In genomic region chr14:24189059-24189375, GRCh38 we compare ENCODE assay signal across 8 cellular contexts. TPM values are rescaled to one million over a fixed set of nuclear protein-coding genes. Genes with fewer than 3 reads are reported as not detected.
DNase-seq lines count a peak whose midpoint lies in the region; ATAC-seq, FAIRE-seq and TF ChIP-seq lines count a peak whose summit lies in the region.

No MANE protein-coding gene starts in this region.

- H3K79me2 ChIP-seq in astrocyte (ENCODE audit: insufficient read depth, low read length) = peaks cover 54% of the 10 kb centered on the region

- H3K4me1 Mint-ChIP-seq in astrocyte (ENCODE audit: low read depth, unreplicated experiment) = peaks cover 15% of the 10 kb centered on the region

- H4K20me1 ChIP-seq in astrocyte (ENCODE audit: insufficient read depth, low read length) = peaks cover 25% of the 10 kb centered on the region

- peak overlapping the region; percentile 96 for H3K4me2 ChIP-seq in astrocyte (ENCODE audit: low read length)

- TF ChIP-seq CTCF in heart right ventricle (IDR thresholded peaks at IDR 0.05) = no peak
- no peak for TF ChIP-seq CTCF in astrocyte (IDR thresholded peaks at IDR 0.05; ENCODE audit: insufficient read depth, low read depth, low read length)
- TF ChIP-seq CTCF in vagina (IDR thresholded peaks at IDR 0.05) = no peak

- 4 to 6% methylated on average over 3 of the region's 3 CpGs for WGBS in heart right ventricle, 2 donors
- WGBS in mesodermal cell (ENCODE audit: insufficient coverage in 2 of 2), 2 experiments = 0% methylated on average over 2 of the region's 3 CpGs; no CpG with 5 or more reads in 1 of the 2 experiments

- H3K36me3 Mint-ChIP-seq in astrocyte (ENCODE audit: low read depth, unreplicated experiment) = peaks cover 16% of the 10 kb centered on the region

- peak overlapping the region in 9 of 10 donors; percentile 11 to 83 (median 67) for H3K27ac ChIP-seq in heart right ventricle
- H3K27ac ChIP-seq in astrocyte (ENCODE audit: low read depth, low read length) = peak overlapping the region; percentile 25
- H3K27ac ChIP-seq in mesodermal cell (ENCODE audit: low read depth, low read length, severe bottlenecking) = no peak overlapping the region
- no peak overlapping the region for H3K27ac ChIP-seq in vagina

- ATAC-seq in heart right ventricle (no peak), HG02840 (IDR thresholded peaks at IDR 0.05; ENCODE audit: low FRiP score, unreplicated experiment) (no peak), HG03469 (IDR thresholded peaks at IDR 0.05; ENCODE audit: unreplicated experiment) (no peak), HG02884 (IDR thresholded peaks at IDR 0.05; ENCODE audit: unreplicated experiment) (no peak)

- H3K27ac Mint-ChIP-seq in astrocyte (ENCODE audit: unreplicated experiment) = peak overlapping the region; percentile 34

- no peaks in the 10 kb centered on the region for H3K27me3 Mint-ChIP-seq in astrocyte (ENCODE audit: low read depth, unreplicated experiment)

- peak overlapping the region; percentile 27 for H3K9ac ChIP-seq in astrocyte (ENCODE audit: low read length)

- H3K36me3 ChIP-seq in heart right ventricle = peaks cover 0 to 73% (median 24%) of the 10 kb centered on the region in 9 donors
- peaks cover 32% of the 10 kb centered on the region for H3K36me3 ChIP-seq in astrocyte (ENCODE audit: insufficient read depth, low read length)
- peaks cover 68% of the 10 kb centered on the region for H3K36me3 ChIP-seq in mesodermal cell (ENCODE audit: control insufficient read depth, insufficient read depth, low read length)
- H3K36me3 ChIP-seq in vagina = peaks cover 0 to 40% of the 10 kb centered on the region in 2 donors

- H3K4me3 ChIP-seq in heart right ventricle = peak overlapping the region in 8 of 10 donors; percentile 65 to 94 (median 68)
- no peak overlapping the region for H3K4me3 ChIP-seq in astrocyte (ENCODE audit: insufficient read depth, low read depth, low read length)
- peak overlapping the region; percentile 67 for H3K4me3 ChIP-seq in mesodermal cell (ENCODE audit: extremely low read depth, insufficient read depth, low read length, poor library complexity, severe bottlenecking)
- H3K4me3 ChIP-seq in vagina = peak overlapping the region; percentile 50 to 82

- H3K9me3 Mint-ChIP-seq in astrocyte (ENCODE audit: unreplicated experiment) = no peaks in the 10 kb centered on the region

- DNase-seq in heart right ventricle (no peak), cardiac septum (ENCODE audit: low spot score) (no peak), astrocyte (ENCODE audit: low read depth) (no peak), vagina (ENCODE audit: extremely low spot score in 2 of 2) (no peak)

- H3K4me3 Mint-ChIP-seq in astrocyte (ENCODE audit: unreplicated experiment) = peak overlapping the region; percentile 91

- no peaks in the 10 kb centered on the region for H3K27me3 ChIP-seq in heart right ventricle
- no peaks in the 10 kb centered on the region for H3K27me3 ChIP-seq in astrocyte (ENCODE audit: insufficient read depth, low read length)
- H3K27me3 ChIP-seq in vagina = no peaks in the 10 kb centered on the region

- no peak for TF ChIP-seq POLR2A in vagina (IDR thresholded peaks at IDR 0.05)

- H3K4me1 ChIP-seq in heart right ventricle (peaks cover 4 to 27% (median 20%) of the 10 kb centered on the region in 9 donors), astrocyte (ENCODE audit: insufficient read depth, low read length) (peaks cover 14% of the 10 kb centered on the region), mesodermal cell (ENCODE audit: control insufficient read depth, insufficient read depth, low read length, poor library complexity, severe bottlenecking) (peaks cover 9% of the 10 kb centered on the region), vagina (peaks cover 17% of the 10 kb centered on the region)

- intact Hi-C loops in heart right ventricle (cut with DNase I) (loop anchor here in 1 of 10 donors (2.0 kb wide), 1 partner anchor 44 kb away; the partner anchor contains the start of genes GMPR2 and NEDD8), cardiac septum (cut with DNase I) (no loop called here), vagina (cut with DNase I) (no loop called here)

- H3K9me3 ChIP-seq in heart right ventricle = no peaks in the 10 kb centered on the region
- no peaks in the 10 kb centered on the region for H3K9me3 ChIP-seq in astrocyte (ENCODE audit: insufficient read depth, low read depth, low read length)
- no peaks in the 10 kb centered on the region for H3K9me3 ChIP-seq in mesodermal cell (ENCODE audit: control insufficient read depth, low read length)
- H3K9me3 ChIP-seq in vagina = no peaks in the 10 kb centered on the region

- H2AFZ ChIP-seq in astrocyte (ENCODE audit: low read depth, low read length) = peak overlapping the region; percentile 35

- FAIRE-seq in astrocyte (lab: Jason Lieb, UNC) = no peak

RNA-seq across cellular contexts. Expression of gene IPO4, which starts 0.4 kb away (rescaled TPM):
- total RNA-seq in heart right ventricle (10 to 100 TPM; 10.1 to 22.5 (median 12.6) TPM), cardiac septum (15.7 TPM), astrocyte (46.1 and 53.3 TPM in 2 replicates), vagina (28.5 TPM)
- 10 to 100 TPM in 1 of 2 donors, 1 to 10 TPM in 1; 4.4 to 23.8 TPM for polyA plus RNA-seq in heart right ventricle
- polyA plus RNA-seq in mesodermal cell (2013, experiment 1 of 2) = 29.0 TPM
- polyA plus RNA-seq in mesodermal cell (2013, experiment 2 of 2) = 19.5 TPM

RNA-seq across cellular contexts. Expression of gene TM9SF1, which starts 6.2 kb away (rescaled TPM):
- 10 to 100 TPM; 14.2 to 31.3 (median 18.7) TPM for total RNA-seq in heart right ventricle
- polyA plus RNA-seq in heart right ventricle = 10 to 100 TPM; 10.8 to 36.4 TPM
- 19.1 TPM for total RNA-seq in cardiac septum
- 59.3 and 62.9 TPM in 2 replicates for total RNA-seq in astrocyte
- 42.1 TPM for polyA plus RNA-seq in mesodermal cell (2013, experiment 1 of 2)
- 37.1 TPM for polyA plus RNA-seq in mesodermal cell (2013, experiment 2 of 2)
- total RNA-seq in vagina = 37.3 TPM

RNA-seq across cellular contexts. Expression of gene TSSK4, which starts 16.5 kb away (rescaled TPM):
- under 1 TPM in 1 of 10 donors, not detected in 9; 0.28 TPM for total RNA-seq in heart right ventricle
- under 1 TPM in 1 of 2 donors, not detected in 1; 0.22 TPM for polyA plus RNA-seq in heart right ventricle
- not detected for total RNA-seq in cardiac septum
- total RNA-seq in astrocyte = 0.22 and 0.34 TPM in 2 replicates
- polyA plus RNA-seq in mesodermal cell (2013, experiment 1 of 2) = not detected
- polyA plus RNA-seq in mesodermal cell (2013, experiment 2 of 2) = not detected
- total RNA-seq in vagina = 0.74 TPM

RNA-seq across cellular contexts. Expression of gene REC8, which starts 17.1 kb away (rescaled TPM):
- total RNA-seq in heart right ventricle = 1 to 10 TPM; 2.5 to 7.0 (median 4.3) TPM
- polyA plus RNA-seq in heart right ventricle = 10 to 100 TPM in 1 of 2 donors, 1 to 10 TPM in 1; 2.5 to 17.7 TPM
- total RNA-seq in cardiac septum = 5.7 TPM
- total RNA-seq in astrocyte = 33.5 and 46.4 TPM in 2 replicates
- 31.6 TPM for polyA plus RNA-seq in mesodermal cell (2013, experiment 1 of 2)
- 22.7 TPM for polyA plus RNA-seq in mesodermal cell (2013, experiment 2 of 2)
- total RNA-seq in vagina = 5.9 TPM

RNA-seq across cellular contexts. Expression of gene CHMP4A, which starts 24.3 kb away (rescaled TPM):
- 10 to 100 TPM; 23.4 to 35.3 (median 29.4) TPM for total RNA-seq in heart right ventricle
- 10 to 100 TPM; 34.3 to 80.8 TPM for polyA plus RNA-seq in heart right ventricle
- total RNA-seq in cardiac septum = 30.0 TPM
- total RNA-seq in astrocyte = 26.7 and 32.2 TPM in 2 replicates
- 33.8 TPM for polyA plus RNA-seq in mesodermal cell (2013, experiment 1 of 2)
- polyA plus RNA-seq in mesodermal cell (2013, experiment 2 of 2) = 34.7 TPM
- 37.6 TPM for total RNA-seq in vagina

Comparison
In these comparisons a context has a peak if more than half of its experiments do, and no peak if none do; other contexts are left out.
1. H3K27ac ChIP-seq: peak in heart right ventricle (9 of 10) and astrocyte (single experiment); none in mesodermal cell (single experiment) and vagina (single experiment).